Comparison of ENCODE assay signal across 9 cellular contexts in genomic region chr12:63068857-63069442, GRCh38.
DNase-seq lines count a peak whose midpoint lies in the region; FAIRE-seq and TF ChIP-seq lines count a peak whose summit lies in the region.
"Had no signal": no experiment of that assay in that cellular context is flagged by ENCODE, and none has a peak within 500 bp of the region (broad histone marks: within the 10 kb centered on the region; RNA-seq: fewer than 3 reads in every experiment).

No MANE protein-coding gene starts in this region.

- peak; percentile 78 for FAIRE-seq in RCC 7860 (lab: Jason Lieb, UNC)

- TF ChIP-seq POLR2A in erythroblast (IDR thresholded peaks at IDR 0.05; ENCODE audit: low read length) = no peak

- peak; percentile 12 for DNase-seq in GF-D8 (lab: John Stamatoyannopoulos, UW)
- DNase-seq in HS-27A (ENCODE audit: low read depth) = peak; percentile 47
- peak; percentile 41 for DNase-seq in RCC 7860 (ENCODE audit: low spot score)
- DNase-seq in erythroblast (lab: John Stamatoyannopoulos, UW) = peak; percentile 75 to 77
- peak; percentile 20 for DNase-seq in pulmonary artery endothelial cell (ENCODE audit: low read depth, low spot score)
- DNase-seq in activated T-cell treated with anti-CD3 and anti-CD28 coated beads, Interleukin-2, amount 50 U/mL, for 1 hour = no peak
- DNase-seq in NCI-H1436 (lab: John Stamatoyannopoulos, UW) = no peak
- DNase-seq in activated CD8-positive, alpha-beta memory T cell treated with anti-CD3 and anti-CD28 coated beads, Interleukin-2, amount 50 U/mL, for 48 hours = no peak
- DNase-seq: activated B cell treated with CpG ODN at 0.5 μM for 24 hours had no signal

Comparison
In these comparisons a context has a peak if more than half of its experiments do, and no peak if none do; other contexts are left out.
1. DNase-seq: peak in GF-D8 (single experiment), HS-27A (single experiment), RCC 7860 (single experiment), erythroblast (2 of 2) and pulmonary artery endothelial cell (single experiment); none in activated T-cell treated with anti-CD3 and anti-CD28 coated beads, Interleukin-2, amount 50 U/mL, for 1 hour (single experiment), NCI-H1436 (single experiment) and activated CD8-positive, alpha-beta memory T cell treated with anti-CD3 and anti-CD28 coated beads, Interleukin-2, amount 50 U/mL, for 48 hours (single experiment).